Comparison of ENCODE assay signal across 19 cellular contexts in the genomic region with DNA sequence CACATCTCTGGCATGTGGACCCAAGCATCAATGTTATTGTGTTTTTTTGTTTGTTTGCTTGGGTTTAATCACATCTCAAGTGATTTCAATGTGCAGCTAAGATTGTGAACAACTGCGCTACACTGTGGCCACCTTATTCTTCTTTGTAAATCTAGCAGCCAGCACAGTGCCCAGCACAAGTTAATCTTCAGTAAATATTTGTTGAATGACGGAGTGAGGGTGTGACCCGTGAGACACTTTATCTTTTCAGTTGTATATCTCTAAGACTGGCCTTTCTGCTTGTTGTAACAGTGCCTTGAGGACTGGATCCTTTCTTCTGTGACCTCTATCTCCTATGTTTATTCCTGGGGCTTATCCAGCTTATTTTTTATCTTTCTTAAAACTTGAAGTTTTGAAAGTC. TPM values are rescaled to one million over a fixed set of nuclear protein-coding genes. Genes with fewer than 3 reads are reported as not detected.
DNase-seq lines count a peak whose midpoint lies in the region; ATAC-seq, FAIRE-seq and TF ChIP-seq lines count a peak whose summit lies in the region.
"Had no signal": no experiment of that assay in that cellular context is flagged by ENCODE, and none has a peak within 500 bp of the region (broad histone marks: within the 10 kb centered on the region; RNA-seq: fewer than 3 reads in every experiment).

No MANE protein-coding gene starts in this region.

- no peaks in the 10 kb centered on the region for H4K20me1 ChIP-seq in PC-9 (ENCODE audit: insufficient read depth)
- H4K20me1 ChIP-seq in hepatocyte (ENCODE audit: insufficient read depth, poor library complexity, severe bottlenecking): no peaks in the 10 kb centered on the region

- no peaks in the 10 kb centered on the region for H3K27me3 ChIP-seq in PC-9 (ENCODE audit: insufficient read depth, low read depth)
- H3K27me3 ChIP-seq in hepatocyte: no peaks in the 10 kb centered on the region
- H3K27me3 ChIP-seq in small intestine (ENCODE audit: control insufficient read depth in 2 of 2, insufficient read depth in 2 of 2, low read length in 2 of 2): no peaks in the 10 kb centered on the region
- H3K27me3 ChIP-seq: heart left ventricle, SJCRH30, testis had no signal

- TF ChIP-seq CTCF in PC-9 (conservative IDR thresholded peaks at IDR 0.05): no peak
- no peak for TF ChIP-seq CTCF in hepatocyte (IDR thresholded peaks at IDR 0.05; ENCODE audit: poor library complexity)

- H3K9me2 ChIP-seq in PC-9 (ENCODE audit: insufficient read depth) (no peaks in the 10 kb centered on the region), hepatocyte (replicated peaks; ENCODE audit: insufficient read depth) (no peaks in the 10 kb centered on the region)

- ATAC-seq in HG02981 (IDR thresholded peaks at IDR 0.05; ENCODE audit: unreplicated experiment): no peak
- ATAC-seq: activated CD4-positive, alpha-beta T cell treated with anti-CD3 and anti-CD28 coated beads for 36 hours had no signal

- H3K4me3 ChIP-seq in PC-9 (peak overlapping the region; percentile 14; the same call in 1 of the 2 replicates), hepatocyte (no peak overlapping the region), small intestine (ENCODE audit: low read depth in 1 of 2, low read length in 2 of 2) (no peak overlapping the region)
- H3K4me3 ChIP-seq: colonic mucosa, heart left ventricle, SJCRH30, testis had no signal

- no peak overlapping the region for H2AFZ ChIP-seq in PC-9
- H2AFZ ChIP-seq in hepatocyte: no peak overlapping the region

- CTCF ChIA-PET in PC-9 (lab: Charles Lee): interaction anchor here (0.6 to 2.4 kb wide), 3 partner anchors 15 to 131 kb away, joined by 3 to 15 read pairs (median 3); no protein-coding TSS in a partner anchor

- DNase-seq in ELR (ENCODE audit: low read depth) (peak; percentile 43), PC-9 (peak; percentile 45 to 99), hepatocyte (ENCODE audit: low spot score) (peak; percentile 75), small intestine (peak; percentile 76), 8988T (no peak), NAMALWA (ENCODE audit: low spot score) (no peak)
- DNase-seq: activated CD4-positive, alpha-beta T cell treated with anti-CD3 and anti-CD28 coated beads for 36 hours; activated CD8-positive, alpha-beta memory T cell treated with anti-CD3 and anti-CD28 coated beads, Interleukin-2, amount 50 U/mL, for 4 hours; activated naive CD4-positive, alpha-beta T cell treated with Interleukin-2 at 50 U/mL for 16 hours; colonic mucosa; DMS153; heart left ventricle; NCI-H1436 treated with DMSO at 0.1 percent for 48 hours; NCI-H345; nucleus accumbens; SJCRH30; testis had no signal

- H3K4me1 ChIP-seq in PC-9 (replicated peaks; ENCODE audit: insufficient read depth) (peaks cover 96% of the 10 kb centered on the region), hepatocyte (ENCODE audit: insufficient read depth) (peaks cover 29% of the 10 kb centered on the region), small intestine (ENCODE audit: control insufficient read depth in 2 of 2, insufficient read depth in 1 of 2, low read depth in 1 of 2, low read length in 1 of 2) (peaks cover 0 to 3% of the 10 kb centered on the region in 2 donors)
- H3K4me1 ChIP-seq: colonic mucosa, SJCRH30, testis had no signal

- H3K36me3 ChIP-seq in PC-9 (ENCODE audit: low read depth): peaks cover 5% of the 10 kb centered on the region; the same call in 1 of the 2 replicates
- H3K36me3 ChIP-seq in hepatocyte (replicated peaks; ENCODE audit: insufficient read depth, low read depth): no peaks in the 10 kb centered on the region
- H3K36me3 ChIP-seq in small intestine (ENCODE audit: control insufficient read depth in 2 of 2, insufficient read depth in 2 of 2, low read length in 2 of 2): no peaks in the 10 kb centered on the region
- H3K36me3 ChIP-seq: colonic mucosa, heart left ventricle, SJCRH30 had no signal

- WGBS in hepatocyte (ENCODE audit: low lambda C conversion rate, missing lambda C conversion rate): 26% methylated on average over 3 of the region's 3 CpGs
- WGBS in small intestine, 3 donors: 27 to 55% (median 32%) methylated on average over 3 of the region's 3 CpGs

- no peaks in the 10 kb centered on the region for H3K9me3 ChIP-seq in PC-9 (ENCODE audit: insufficient read depth, low read depth)
- no peaks in the 10 kb centered on the region for H3K9me3 ChIP-seq in hepatocyte (ENCODE audit: low read depth)
- H3K9me3 ChIP-seq in small intestine (ENCODE audit: control insufficient read depth, low read depth): no peaks in the 10 kb centered on the region
- H3K9me3 ChIP-seq: colonic mucosa, heart left ventricle, SJCRH30, testis had no signal

- H3K4me2 ChIP-seq in PC-9 (peak overlapping the region; percentile 66), hepatocyte (peak overlapping the region; percentile 43)
- H3K4me2 ChIP-seq: KMS-11 had no signal

- H3K27ac ChIP-seq in PC-9 (peak overlapping the region; percentile 99), hepatocyte (peak overlapping the region; percentile 88), small intestine (ENCODE audit: low read depth in 1 of 2, low read length in 1 of 2) (no peak overlapping the region)
- H3K27ac ChIP-seq: colonic mucosa, heart left ventricle, KMS-11, SJCRH30, testis had no signal

- POLR2A ChIA-PET in PC-9 (lab: Charles Lee; ENCODE audit: unreplicated experiment): interaction anchor here (0.5 to 0.7 kb wide), 6 partner anchors 12 to 152 kb away, joined by 3 to 7 read pairs (median 4); no protein-coding TSS in a partner anchor

- H3K79me2 ChIP-seq in PC-9 (ENCODE audit: low read depth) (peaks cover 56% of the 10 kb centered on the region), hepatocyte (no peaks in the 10 kb centered on the region)

- H3F3A ChIP-seq in PC-9 (ENCODE audit: insufficient read depth, low read depth): peaks cover 57% of the 10 kb centered on the region

- FAIRE-seq in small intestine (lab: Jason Lieb, UNC): no peak

- intact Hi-C loops in PC-9 (cut with micrococcal nuclease; ENCODE audit: unreplicated experiment): loop anchor here (1.0 to 2.0 kb wide), 6 partner anchors 8 to 123 kb away; no protein-coding TSS in a partner anchor

- no TSS peak for BruUV-seq in PC-9 (replicated peaks; lab: Mats Ljungman, UMichigan)

RNA-seq across cellular contexts. Expression of a gene that starts 21.4 kb away (rescaled TPM):
- 48.0 and 60.5 TPM in 2 replicates for total RNA-seq in PC-9 (2021)
- 46.7 and 57.7 TPM in 2 replicates for total RNA-seq in hepatocyte
- 22.1 and 23.8 TPM in 2 replicates for polyA plus RNA-seq in hepatocyte
- polyA plus RNA-seq in small intestine: 1 to 10 TPM in 1 of 3 donors, under 1 TPM in 2; 0.81 to 6.6 (median 0.89) TPM

Comparison
In these comparisons a context has a peak if more than half of its experiments do, and no peak if none do; other contexts are left out.
1. DNase-seq: peak in ELR (single experiment), PC-9 (2 of 2), hepatocyte (single experiment) and small intestine (single experiment); none in 8988T (single experiment) and NAMALWA (single experiment).
2. H3K27ac ChIP-seq: peak in PC-9 (single experiment) and hepatocyte (single experiment); none in small intestine (0 of 2).